ENCODE assay signal across 8 cellular contexts in genomic region chr11:61187505-61188130, GRCh38. TPM values are rescaled to one million over a fixed set of nuclear protein-coding genes. Genes with fewer than 3 reads are reported as not detected.
DNase-seq lines count a peak whose midpoint lies in the region; ATAC-seq and TF ChIP-seq lines count a peak whose summit lies in the region.

No MANE protein-coding gene starts in this region.

- no peaks in the 10 kb centered on the region for H3K27me3 ChIP-seq in MM.1S (replicated peaks; ENCODE audit: insufficient read depth, low read length)

- H3K27ac ChIP-seq in MM.1S (ENCODE audit: low read length), result no peak overlapping the region
- no peak overlapping the region for H3K27ac ChIP-seq in substantia nigra (ENCODE audit: low read depth, low read length, poor library complexity, severe bottlenecking)

- TF ChIP-seq CTCF in MM.1S (IDR thresholded peaks at IDR 0.05; ENCODE audit: low read length), result peak; percentile 82
- peak; percentile 99 for TF ChIP-seq CTCF in fibroblast of villous mesenchyme (IDR thresholded peaks at IDR 0.05; ENCODE audit: insufficient read depth, low read depth, low read length)

- no peaks in the 10 kb centered on the region for H3K9me2 ChIP-seq in MM.1S (replicated peaks; ENCODE audit: insufficient read depth, low read length)

- H3K9ac ChIP-seq in MM.1S (ENCODE audit: low read length), result no peak overlapping the region

- H3F3A ChIP-seq in MM.1S (ENCODE audit: insufficient read depth, low read length), result no peaks in the 10 kb centered on the region

- H3K4me3 ChIP-seq in MM.1S (ENCODE audit: low read length) (no peak overlapping the region), fibroblast of villous mesenchyme (ENCODE audit: low read depth, low read length) (no peak overlapping the region)

- H3K79me2 ChIP-seq in MM.1S (ENCODE audit: low read length), result no peaks in the 10 kb centered on the region

- no peaks in the 10 kb centered on the region for H3K4me1 ChIP-seq in MM.1S (ENCODE audit: low read length)

- no peaks in the 10 kb centered on the region for H3K36me3 ChIP-seq in MM.1S (replicated peaks; ENCODE audit: insufficient read depth, low read length)

- H3K4me2 ChIP-seq in MM.1S (ENCODE audit: low read depth, low read length), result no peak overlapping the region

- H3K9me3 ChIP-seq in MM.1S (replicated peaks; ENCODE audit: insufficient read depth, low read length), result no peaks in the 10 kb centered on the region

- no peak for ATAC-seq in HG02763 (IDR thresholded peaks at IDR 0.05; ENCODE audit: unreplicated experiment)

- DNase-seq in GF-D8 (lab: John Stamatoyannopoulos, UW) (peak; percentile 34), MM.1S (peak; percentile 70), RPMI8226 (peak; percentile 81), fibroblast of villous mesenchyme (ENCODE audit: low read depth) (peak; percentile 78), non-pigmented ciliary epithelial cell (ENCODE audit: low read depth) (peak; percentile 32), substantia nigra (lab: John Stamatoyannopoulos, UW) (peak in 37 of 49 donors; percentile 1 to 72 (median 35))
- peak; percentile 55 to 61 for DNase-seq in activated T-helper 1 cell treated with anti-CD3 and anti-CD28 coated beads, Interleukin-2, amount 50 U/mL, for 16 hours (ENCODE audit: low read depth in 1 of 2, low spot score in 1 of 2)

- H2AFZ ChIP-seq in MM.1S (ENCODE audit: low read length), result no peak overlapping the region

- H4K20me1 ChIP-seq in MM.1S (ENCODE audit: insufficient read depth, low read length), result no peaks in the 10 kb centered on the region

RNA-seq across cellular contexts. Expression of gene PGA3, which starts 15.7 kb away (rescaled TPM):
- 0.64 TPM in 1 of 2 replicates, not detected in the other for total RNA-seq in fibroblast of villous mesenchyme

RNA-seq across cellular contexts. Expression of gene VPS37C, which starts 26.4 kb away (rescaled TPM):
- total RNA-seq in fibroblast of villous mesenchyme, result 15.1 and 15.5 TPM in 2 replicates

RNA-seq across cellular contexts. Expression of gene PGA4, which starts 34.5 kb away (rescaled TPM):
- total RNA-seq in fibroblast of villous mesenchyme, result not detected in 2 replicates

RNA-seq across cellular contexts. Expression of gene PGA5, which starts 53.4 kb away (rescaled TPM):
- total RNA-seq in fibroblast of villous mesenchyme, result not detected in 2 replicates
